22 cellular contexts compared by ENCODE assay signal in genomic region chr3:36165509-36165908, GRCh38.
DNase-seq lines count a peak whose midpoint lies in the region; ATAC-seq, FAIRE-seq and TF ChIP-seq lines count a peak whose summit lies in the region.
"Had no signal": no experiment of that assay in that cellular context is flagged by ENCODE, and none has a peak within 500 bp of the region (broad histone marks: within the 10 kb centered on the region; RNA-seq: fewer than 3 reads in every experiment).

No MANE protein-coding gene starts in this region.

- TF ChIP-seq EP300 in HepG2 (IDR thresholded peaks at IDR 0.05; ENCODE audit: low read depth in 2 of 2, low read length in 2 of 2) (no peak), HepG2 (CRISPR knock-in tag; IDR thresholded peaks at IDR 0.05; ENCODE audit: borderline replicate concordance) (no peak), K562 (IDR thresholded peaks at IDR 0.05; ENCODE audit: low read length) (no peak)

- no peak overlapping the region for H3K4me3 Mint-ChIP-seq in CD8-positive, alpha-beta memory T cell
- H3K4me3 Mint-ChIP-seq: CD4-positive, CD25-positive, alpha-beta regulatory T cell; HFFc6 had no signal

- TF ChIP-seq RAD21 in HepG2 (CRISPR knock-in tag; IDR thresholded peaks at IDR 0.05) (no peak), K562 (CRISPR knock-in tag; conservative IDR thresholded peaks at IDR 0.05 in 1 of 2, IDR thresholded peaks at IDR 0.05 in 1 of 2) (no peak)

- no peak overlapping the region for H3K27ac Mint-ChIP-seq in CD8-positive, alpha-beta memory T cell
- H3K27ac Mint-ChIP-seq: CD4-positive, CD25-positive, alpha-beta regulatory T cell; HFFc6 had no signal

- H3F3A ChIP-seq in PC-3 (ENCODE audit: low read length, unreplicated experiment), result no peaks in the 10 kb centered on the region

- no peaks in the 10 kb centered on the region for H3K36me3 ChIP-seq in HepG2 (replicated peaks in 1 of 2; ENCODE audit: control insufficient read depth in 1 of 2, insufficient read depth in 2 of 2, low read length in 2 of 2)
- H3K36me3 ChIP-seq in right lobe of liver, result no peaks in the 10 kb centered on the region
- H3K36me3 ChIP-seq in PC-3 (ENCODE audit: low read depth, low read length), result no peaks in the 10 kb centered on the region
- H3K36me3 ChIP-seq in K562 (ENCODE audit: control insufficient read depth, insufficient read depth, low read length), result no peaks in the 10 kb centered on the region
- no peaks in the 10 kb centered on the region for H3K36me3 ChIP-seq in CD8-positive, alpha-beta memory T cell (ENCODE audit: insufficient read depth, low read length)
- H3K36me3 ChIP-seq: BE2C had no signal

- TF ChIP-seq POLR2A in HepG2 (IDR thresholded peaks at IDR 0.05; ENCODE audit: insufficient read depth in 1 of 2, low read depth in 2 of 2, low read length in 2 of 2), result no peak
- no peak for TF ChIP-seq POLR2A in right lobe of liver (IDR thresholded peaks at IDR 0.05)
- no peak for TF ChIP-seq POLR2A in K562 (conservative IDR thresholded peaks at IDR 0.05)

- H2AFZ ChIP-seq in HepG2 (ENCODE audit: low read length) (no peak overlapping the region), PC-3 (ENCODE audit: low read length) (no peak overlapping the region), K562 (ENCODE audit: low read depth, low read length) (no peak overlapping the region)

- H3K9me3 Mint-ChIP-seq in CD8-positive, alpha-beta memory T cell, result peaks cover 0 to 6% (median 0%) of the 10 kb centered on the region in 5 donors

- H3K4me2 ChIP-seq in HepG2 (ENCODE audit: low read depth, low read length) (no peak overlapping the region), PC-3 (ENCODE audit: low read length) (peak overlapping the region; percentile 71), K562 (ENCODE audit: insufficient read depth, low read length) (no peak overlapping the region)

- no peak for DNase-seq in HepG2 (ENCODE audit: low spot score)
- DNase-seq in right lobe of liver, result no peak
- no peak for DNase-seq in PC-3
- no peak for DNase-seq in K562 (ENCODE audit: extremely low read depth in 1 of 4, low spot score in 3 of 4)
- DNase-seq in stimulated activated CD4-positive, alpha-beta T cell treated with anti-CD3 and anti-CD28 coated beads, Interleukin-2, amount 100 ng/mL, for 24 hours, result no peak
- no peak for DNase-seq in CD8-positive, alpha-beta memory T cell
- no peak for DNase-seq in DMS53 (lab: John Stamatoyannopoulos, UW)
- DNase-seq: ACHN; BE2C; C1 segment of cervical spinal cord; Caco-2; CD4-positive, CD25-positive, alpha-beta regulatory T cell; DMS79; GDM1; GOT3; H7; HFFc6 had no signal

- H3K4me3 ChIP-seq in HepG2 (replicated peaks in 1 of 3; ENCODE audit: insufficient read depth in 1 of 3, low read depth in 2 of 3, low read length in 3 of 3) (no peak overlapping the region), right lobe of liver (no peak overlapping the region), PC-3 (ENCODE audit: low read length) (no peak overlapping the region), K562 (no peak overlapping the region)
- no peak overlapping the region for H3K4me3 ChIP-seq in CD8-positive, alpha-beta memory T cell (ENCODE audit: low read length)

- no TSS peak for BruUV-seq in HepG2 (replicated peaks; lab: Mats Ljungman, UMichigan)
- no TSS peak for BruUV-seq in PC-3 (replicated peaks; lab: Mats Ljungman, UMichigan)
- BruUV-seq in K562 (replicated peaks; lab: Mats Ljungman, UMichigan), result no TSS peak

- intact Hi-C loops in HepG2 (cut with micrococcal nuclease; ENCODE audit: unreplicated experiment), result no loop called here
- intact Hi-C loops in right lobe of liver (cut with DNase I), result no loop called here
- intact Hi-C loops in PC-3 (cut with micrococcal nuclease), result no loop called here
- intact Hi-C loops in K562 (cut with micrococcal nuclease), result no loop called here

- H3K4me1 ChIP-seq in HepG2 (ENCODE audit: insufficient read depth, low read length) (no peaks in the 10 kb centered on the region), right lobe of liver (no peaks in the 10 kb centered on the region), PC-3 (ENCODE audit: insufficient read depth, low read length) (peaks cover 21% of the 10 kb centered on the region), K562 (replicated peaks in 1 of 2; ENCODE audit: control insufficient read depth in 2 of 2, insufficient read depth in 2 of 2, low read length in 2 of 2) (no peaks in the 10 kb centered on the region)
- H3K4me1 ChIP-seq in CD8-positive, alpha-beta memory T cell (ENCODE audit: insufficient read depth, low read length), result no peaks in the 10 kb centered on the region
- H3K4me1 ChIP-seq: BE2C, Caco-2 had no signal

- WGBS in HepG2 (ENCODE audit: low lambda C conversion rate), result 4% methylated on average over 1 of the region's 1 CpG
- WGBS in right lobe of liver (ENCODE audit: insufficient coverage, low coverage, low lambda C conversion rate, missing lambda C conversion rate), result 12% methylated on average over 1 of the region's 1 CpG
- 0% methylated on average over 1 of the region's 1 CpG for WGBS in K562 (ENCODE audit: insufficient coverage, low coverage, missing lambda C conversion rate)

- H4K20me1 ChIP-seq in HepG2 (ENCODE audit: insufficient read depth, low read length), result no peaks in the 10 kb centered on the region
- no peaks in the 10 kb centered on the region for H4K20me1 ChIP-seq in PC-3 (ENCODE audit: low read length)
- H4K20me1 ChIP-seq in K562 (replicated peaks; ENCODE audit: control insufficient read depth, insufficient read depth, low read length), result no peaks in the 10 kb centered on the region

- in situ Hi-C loops in HepG2 (cut with HindIII; ENCODE audit: extremely low pct_ligation_motif_present, low pct_unique_long_range_greater_than_20kb) (no loop called here), K562 (cut with MboI) (no loop called here)

- H3K79me2 ChIP-seq in HepG2 (ENCODE audit: insufficient read depth, low read length) (no peaks in the 10 kb centered on the region), PC-3 (ENCODE audit: low read length) (no peaks in the 10 kb centered on the region), K562 (ENCODE audit: control insufficient read depth, insufficient read depth, low read length) (no peaks in the 10 kb centered on the region)

- H3K27me3 ChIP-seq in HepG2 (ENCODE audit: control insufficient read depth in 1 of 2, insufficient read depth in 2 of 2, low read length in 2 of 2) (no peaks in the 10 kb centered on the region), right lobe of liver (no peaks in the 10 kb centered on the region), PC-3 (ENCODE audit: low read length) (no peaks in the 10 kb centered on the region), K562 (ENCODE audit: control insufficient read depth in 2 of 2, insufficient read depth in 2 of 2, low read length in 2 of 2) (no peaks in the 10 kb centered on the region)
- H3K27me3 ChIP-seq in CD8-positive, alpha-beta memory T cell (ENCODE audit: insufficient read depth, low read length, poor library complexity, severe bottlenecking), result no peaks in the 10 kb centered on the region
- H3K27me3 ChIP-seq: BE2C had no signal

- H3K4me1 Mint-ChIP-seq in CD8-positive, alpha-beta memory T cell, result no peaks in the 10 kb centered on the region
- H3K4me1 Mint-ChIP-seq: CD4-positive, CD25-positive, alpha-beta regulatory T cell had no signal

- no peak for FAIRE-seq in HepG2 (lab: Jason Lieb, UNC)
- FAIRE-seq in K562 (lab: Jason Lieb, UNC), result no peak
- FAIRE-seq: D721Med, GM12892, GM18507, HTR-8/SVneo had no signal

- ATAC-seq in HepG2, result no peak
- no peak for ATAC-seq in right lobe of liver
- no peak for ATAC-seq in PC-3
- no peak for ATAC-seq in K562
- ATAC-seq: HCT116 had no signal

- H3K27ac ChIP-seq in HepG2 (ENCODE audit: extremely low read length, insufficient read depth, low read length) (no peak overlapping the region), right lobe of liver (no peak overlapping the region), PC-3 (ENCODE audit: low read length) (peak overlapping the region; percentile 79; the same call in 1 of the 2 replicates), K562 (ENCODE audit: extremely low read depth, low read depth, low read length) (no peak overlapping the region)
- H3K27ac ChIP-seq in CD8-positive, alpha-beta memory T cell (ENCODE audit: low read depth, low read length), result no peak overlapping the region

- no peaks in the 10 kb centered on the region for H3K36me3 Mint-ChIP-seq in CD8-positive, alpha-beta memory T cell
- H3K36me3 Mint-ChIP-seq: CD4-positive, CD25-positive, alpha-beta regulatory T cell had no signal

- H3K27me3 Mint-ChIP-seq in CD8-positive, alpha-beta memory T cell, result peaks cover 0 to 1% of the 10 kb centered on the region in 2 donors
- H3K27me3 Mint-ChIP-seq: CD4-positive, CD25-positive, alpha-beta regulatory T cell had no signal

- H3K9me2 ChIP-seq in PC-3 (replicated peaks; ENCODE audit: low read length), result no peaks in the 10 kb centered on the region

- H3K9me1 ChIP-seq in K562 (ENCODE audit: control insufficient read depth, insufficient read depth, low read length), result no peaks in the 10 kb centered on the region

- no peak for TF ChIP-seq CTCF in HepG2 (CRISPR knock-in tag; IDR thresholded peaks at IDR 0.05)
- TF ChIP-seq CTCF in right lobe of liver (IDR thresholded peaks at IDR 0.05), result no peak
- TF ChIP-seq CTCF in PC-3 (conservative IDR thresholded peaks at IDR 0.05; ENCODE audit: low read depth, low read length), result no peak
- no peak for TF ChIP-seq CTCF in K562 (IDR thresholded peaks at IDR 0.05 in 2 of 3, conservative IDR thresholded peaks at IDR 0.05 in 1 of 3; ENCODE audit: insufficient read depth in 2 of 3, low read depth in 1 of 3, low read length in 3 of 3)

- no peak overlapping the region for H3K9ac ChIP-seq in HepG2 (ENCODE audit: insufficient read depth, low read depth, low read length)
- H3K9ac ChIP-seq in PC-3 (ENCODE audit: low read length), result no peak overlapping the region
- H3K9ac ChIP-seq in K562 (ENCODE audit: insufficient read depth in 1 of 2, low read depth in 2 of 2, low read length in 2 of 2), result no peak overlapping the region

- CTCF ChIA-PET in HepG2 (lab: Yijun Ruan, JAX; ENCODE audit: low intra/inter-chr PET ratio, low total read pairs), result no interaction called here
- CTCF ChIA-PET in PC-3 (lab: Charles Lee), result interaction anchor here (0.6 kb wide), 1 partner anchor 15 kb away, joined by 8 read pairs; no protein-coding TSS in a partner anchor
- CTCF ChIA-PET in K562 (lab: Yijun Ruan, JAX; ENCODE audit: low intra/inter-chr PET ratio), result no interaction called here
- CTCF ChIA-PET in CD8-positive, alpha-beta memory T cell (lab: Charles Lee), result no interaction called here

- POLR2A ChIA-PET in HepG2 (lab: Yijun Ruan, JAX), result no interaction called here
- POLR2A ChIA-PET in PC-3 (lab: Charles Lee; ENCODE audit: unreplicated experiment), result interaction anchor here (0.6 kb wide), 1 partner anchor 28 kb away, joined by 3 read pairs; no protein-coding TSS in a partner anchor
- POLR2A ChIA-PET in K562 (lab: Yijun Ruan, JAX), result no interaction called here
- POLR2A ChIA-PET in CD8-positive, alpha-beta memory T cell (lab: Charles Lee), result no interaction called here

- H3K9me3 ChIP-seq in HepG2 (ENCODE audit: low read length), result peaks cover 4% of the 10 kb centered on the region; the same call in 1 of the 2 replicates
- no peaks in the 10 kb centered on the region for H3K9me3 ChIP-seq in right lobe of liver
- H3K9me3 ChIP-seq in PC-3 (ENCODE audit: low read length), result no peaks in the 10 kb centered on the region
- peaks cover 3% of the 10 kb centered on the region; the same call in 1 of the 2 replicates for H3K9me3 ChIP-seq in K562 (replicated peaks; ENCODE audit: control insufficient read depth, insufficient read depth, low read depth, low read length)
- H3K9me3 ChIP-seq in CD8-positive, alpha-beta memory T cell (ENCODE audit: low read length), result no peaks in the 10 kb centered on the region
- H3K9me3 ChIP-seq: BE2C, Caco-2 had no signal

Comparison
In these comparisons a context has a peak if more than half of its experiments do, and no peak if none do; other contexts are left out.
1. Of the 241 proteins assayed by ChIP-seq in both HepG2 and K562: peak only in HepG2: none; only in K562: MAFG; in both: MAFF and MAFK; in neither: 238.